In the genomic region with DNA sequence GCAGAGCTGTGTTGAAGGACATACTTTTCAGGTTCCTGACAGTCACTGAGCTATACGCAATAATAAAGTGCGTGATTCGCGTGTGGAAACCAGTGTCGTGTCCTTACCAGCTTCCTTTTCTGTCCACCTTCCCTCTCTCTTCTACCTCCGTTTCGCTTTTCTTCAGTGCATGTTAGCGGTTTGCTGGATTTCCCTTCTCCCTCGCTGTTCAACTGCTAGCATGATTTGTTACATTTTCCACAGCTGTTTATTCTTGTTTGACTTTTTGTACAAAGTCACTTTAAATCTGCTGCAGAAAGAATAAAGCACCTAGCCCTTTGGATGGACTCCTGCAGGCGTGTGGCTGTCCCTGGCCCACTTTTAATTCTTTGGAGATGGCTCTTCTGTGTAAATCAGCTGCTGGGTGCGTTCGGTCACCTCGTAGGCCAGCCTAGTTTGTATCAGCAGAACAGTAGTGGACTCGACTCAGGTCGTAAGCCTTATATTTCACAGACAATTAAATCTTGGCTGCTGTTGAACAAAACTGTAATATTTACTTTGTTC, we compare ENCODE assay signal across 10 cellular contexts. TPM values are rescaled to one million over a fixed set of nuclear protein-coding genes. Genes with fewer than 3 reads are reported as not detected.
A peak's percentile ranks its signal among the peaks of the same experiment; 100 is the strongest.
DNase-seq lines count a peak whose midpoint lies in the region; ATAC-seq and TF ChIP-seq lines count a peak whose summit lies in the region.
"Had no signal": no experiment of that assay in that cellular context is flagged by ENCODE, and none has a peak within 500 bp of the region (broad histone marks: within the 10 kb centered on the region; RNA-seq: fewer than 3 reads in every experiment).

No MANE protein-coding gene starts in this region.

- H3K36me3 ChIP-seq in iPS DF 6.9 (ENCODE audit: control insufficient read depth, insufficient read depth, low read length), result no peaks in the 10 kb centered on the region
- H3K36me3 ChIP-seq: BLaER1 had no signal

- no peaks in the 10 kb centered on the region for H3K36me3 Mint-ChIP-seq in T-cell

- TF ChIP-seq CTCF in GM13976 (IDR thresholded peaks at IDR 0.05; ENCODE audit: borderline replicate concordance, control extremely low read depth, extremely low read depth, insufficient read depth, missing control alignments), result no peak

- in situ Hi-C loops in GM13976 (cut with MboI; ENCODE audit: low sequenced_read_pairs, unreplicated experiment), result no loop called here

- CTCF ChIA-PET in T-cell (lab: Charles Lee), result no interaction called here

- H3K27ac ChIP-seq in iPS DF 6.9 (ENCODE audit: low read length), result no peak overlapping the region
- H3K27ac ChIP-seq: BLaER1 had no signal

- H3K9me3 Mint-ChIP-seq in T-cell, result peaks cover 4 to 12% (median 6%) of the 10 kb centered on the region in 3 donors
- no peaks in the 10 kb centered on the region for H3K9me3 Mint-ChIP-seq in stimulated activated naive CD8-positive, alpha-beta T cell treated with anti-CD3 and anti-CD28 coated beads, Interleukin-15, amount 100 ng/mL, for 72 hours

- no peak overlapping the region for H3K27ac Mint-ChIP-seq in T-cell
- no peak overlapping the region for H3K27ac Mint-ChIP-seq in stimulated activated naive CD8-positive, alpha-beta T cell treated with anti-CD3 and anti-CD28 coated beads, Interleukin-15, amount 100 ng/mL, for 72 hours

- H3K27me3 Mint-ChIP-seq in T-cell, result peaks cover 79 to 82% of the 10 kb centered on the region in 2 donors
- peaks cover 73% of the 10 kb centered on the region for H3K27me3 Mint-ChIP-seq in stimulated activated naive CD8-positive, alpha-beta T cell treated with anti-CD3 and anti-CD28 coated beads, Interleukin-15, amount 100 ng/mL, for 72 hours

- intact Hi-C loops in left colon (cut with DNase I, micrococcal nuclease), result loop anchor here in 1 of 2 donors (10.0 kb wide), 1 partner anchor 616 kb away; no protein-coding TSS in a partner anchor

- ATAC-seq in T-cell (replicated peaks in 1 of 4), result peak in 1 of 4 experiments; percentile 11
- ATAC-seq in stimulated activated naive CD8-positive, alpha-beta T cell treated with anti-CD3 and anti-CD28 coated beads, Interleukin-15, amount 100 ng/mL, for 72 hours, result no peak
- no peak for ATAC-seq in left colon

- POLR2A ChIA-PET in T-cell (lab: Charles Lee), result no interaction called here

- DNase-seq in NCI-H1694 treated with DMSO at 0.1 percent for 48 hours (lab: John Stamatoyannopoulos, UW) (peak; percentile 2), NCI-H1694 (lab: John Stamatoyannopoulos, UW) (no peak), T-cell (no peak), iPS DF 6.9 (ENCODE audit: low read depth, low spot score) (no peak), left colon (no peak), mesenteric fat pad (ENCODE audit: low spot score) (no peak), GM13976 (ENCODE audit: low spot score) (no peak)
- DNase-seq in stimulated activated naive CD8-positive, alpha-beta T cell treated with anti-CD3 and anti-CD28 coated beads, Interleukin-15, amount 100 ng/mL, for 72 hours, result no peak
- DNase-seq: NCI-H82 had no signal

- no CpG with 5 or more reads among the region's 15 CpGs for WGBS in iPS DF 6.9 (ENCODE audit: insufficient coverage, insufficient read length)

- H3K9me3 ChIP-seq in iPS DF 6.9 (ENCODE audit: control insufficient read depth, insufficient read depth, low read length), result no peaks in the 10 kb centered on the region

- H3K4me1 ChIP-seq in iPS DF 6.9 (ENCODE audit: control insufficient read depth, insufficient read depth, low read length), result no peaks in the 10 kb centered on the region
- H3K4me1 ChIP-seq: BLaER1 had no signal

- H3K4me3 ChIP-seq in iPS DF 6.9 (ENCODE audit: low read length), result peak overlapping the region; percentile 9; the same call in 1 of the 2 replicates
- H3K4me3 ChIP-seq: BLaER1 had no signal

- peaks cover 15 to 22% (median 16%) of the 10 kb centered on the region in 3 donors for H3K4me1 Mint-ChIP-seq in T-cell
- H3K4me1 Mint-ChIP-seq in stimulated activated naive CD8-positive, alpha-beta T cell treated with anti-CD3 and anti-CD28 coated beads, Interleukin-15, amount 100 ng/mL, for 72 hours, result peaks cover 18% of the 10 kb centered on the region

- peak overlapping the region; percentile 65 to 84 (median 68) for H3K4me3 Mint-ChIP-seq in T-cell
- peak overlapping the region; percentile 78 to 81 for H3K4me3 Mint-ChIP-seq in stimulated activated naive CD8-positive, alpha-beta T cell treated with anti-CD3 and anti-CD28 coated beads, Interleukin-15, amount 100 ng/mL, for 72 hours

- H3K27me3 ChIP-seq in iPS DF 6.9 (ENCODE audit: control insufficient read depth, insufficient read depth, low read length), result peaks cover 61% of the 10 kb centered on the region

RNA-seq across cellular contexts. Expression of a gene that starts 8.9 kb away (rescaled TPM):
- total RNA-seq in T-cell (not detected), left colon (10 to 100 TPM in 1 of 2 donors, 1 to 10 TPM in 1; 2.0 to 18.9 TPM), mesenteric fat pad (6.3 TPM)
